Comparison of ENCODE assay signal across 34 cellular contexts in the genomic region with DNA sequence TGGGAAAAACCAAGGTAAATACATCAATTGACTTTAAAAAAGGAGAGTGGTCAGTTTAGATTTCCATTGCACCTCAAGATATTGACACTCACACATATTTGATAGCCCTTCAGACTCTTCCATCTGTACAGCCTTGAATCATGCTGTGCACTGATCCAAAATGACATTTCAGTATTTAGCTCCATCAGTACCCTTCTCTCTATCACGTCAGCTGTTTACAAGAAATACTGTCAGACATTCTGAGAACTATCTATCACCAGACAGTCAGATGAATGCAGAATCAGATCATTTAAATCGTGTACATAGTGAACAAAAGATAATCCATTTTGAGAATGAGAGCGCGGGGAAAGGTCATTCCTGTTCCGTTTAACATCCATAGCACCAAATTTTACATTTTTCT.
"Had no signal": no experiment of that assay in that cellular context is flagged by ENCODE, and none has a peak within 500 bp of the region (broad histone marks: within the 10 kb centered on the region; RNA-seq: fewer than 3 reads in every experiment).

No MANE protein-coding gene starts in this region.

- H3K27me3 ChIP-seq: MG63 had no signal

- H3K4me2 ChIP-seq: KMS-11 had no signal

- H3K36me3 ChIP-seq: MG63 had no signal

- H3K9me3 ChIP-seq: MG63 had no signal

- DNase-seq: Karpas-422, Kasumi-1, MG63, MM.1S, MV-4-11, NCI-H1048, NCI-H1092, NCI-H1092 treated with DMSO at 0.1 percent for 48 hours, NCI-H1105, NCI-H1105 treated with DMSO at 0.1 percent for 48 hours, NCI-H1417, NCI-H1417 treated with DMSO at 0.1 percent for 48 hours, NCI-H1436, NCI-H1436 treated with DMSO at 0.1 percent for 48 hours, NCI-H146, NCI-H1694, NCI-H1694 treated with DMSO at 0.1 percent for 48 hours, NCI-H187, NCI-H187 treated with DMSO at 0.1 percent for 48 hours, NCI-H1930, NCI-H2029, NCI-H2029 treated with DMSO at 0.1 percent for 48 hours, NCI-H2081, NCI-H2081 treated with DMSO at 0.1 percent for 48 hours, NCI-H2107, NCI-H2171, NCI-H2171 treated with DMSO at 0.1 percent for 48 hours, NCI-H2227 treated with DMSO at 0.1 percent for 48 hours, NCI-H226, NCI-H345, NCI-H446, NCI-H446 treated with DMSO at 0.1 percent for 48 hours, NCI-H510A had no signal

- H3K4me3 ChIP-seq: MG63 had no signal

- H3K27ac ChIP-seq: KMS-11 had no signal

- H3K9ac ChIP-seq: KMS-11 had no signal
